ENCODE assay signal across 9 cellular contexts in genomic region chr11:35274909-35275807, GRCh38.
A peak's percentile ranks its signal among the peaks of the same experiment; 100 is the strongest.
DNase-seq lines count a peak whose midpoint lies in the region; ATAC-seq and TF ChIP-seq lines count a peak whose summit lies in the region.
"Had no signal": no experiment of that assay in that cellular context is flagged by ENCODE, and none has a peak within 500 bp of the region (broad histone marks: within the 10 kb centered on the region; RNA-seq: fewer than 3 reads in every experiment).

No MANE protein-coding gene starts in this region.

- ATAC-seq in mucosa of descending colon (peak; percentile 83), HG02870 (IDR thresholded peaks at IDR 0.05; ENCODE audit: unreplicated experiment) (no peak)

- DNase-seq in Caki2 (ENCODE audit: low read depth), result peak; percentile 28
- DNase-seq in NCI-H2081 treated with DMSO at 0.1 percent for 48 hours (lab: John Stamatoyannopoulos, UW), result peak; percentile 28
- peak; percentile 57 for DNase-seq in colonic mucosa
- DNase-seq in mucosa of descending colon, result peak; percentile 52 to 66 (median 57)
- DNase-seq in NCI-H524 (lab: John Stamatoyannopoulos, UW), result no peak
- DNase-seq in kidney glomerular epithelial cell (lab: John Stamatoyannopoulos, UW), result no peak
- no peak for DNase-seq in NOMO-1 (lab: John Stamatoyannopoulos, UW; ENCODE audit: unreplicated experiment in 2 of 2)
- DNase-seq: T-helper 1 cell had no signal

- intact Hi-C loops in colonic mucosa (cut with DNase I), result no loop called here
- intact Hi-C loops in mucosa of descending colon (cut with DNase I, micrococcal nuclease), result no loop called here

- H3K36me3 ChIP-seq in colonic mucosa (no peaks in the 10 kb centered on the region), mucosa of descending colon (ENCODE audit: low read depth) (no peaks in the 10 kb centered on the region)

- no peaks in the 10 kb centered on the region for H3K9me3 ChIP-seq in colonic mucosa
- no peaks in the 10 kb centered on the region for H3K9me3 ChIP-seq in mucosa of descending colon

- H3K4me1 ChIP-seq in colonic mucosa, result no peaks in the 10 kb centered on the region
- peaks cover 4% of the 10 kb centered on the region for H3K4me1 ChIP-seq in mucosa of descending colon (ENCODE audit: low read depth)

- in situ Hi-C loops in Caki2 (cut with HindIII; ENCODE audit: low pct_unique_long_range_greater_than_20kb, low sequenced_read_pairs), result no loop called here

- no peak overlapping the region for H3K4me3 ChIP-seq in colonic mucosa
- no peak overlapping the region for H3K4me3 ChIP-seq in mucosa of descending colon

- H3K27ac ChIP-seq in colonic mucosa, result no peak overlapping the region

- no peaks in the 10 kb centered on the region for H3K27me3 ChIP-seq in colonic mucosa

- H3K9ac ChIP-seq in colonic mucosa (ENCODE audit: low read depth in 2 of 2, low read length in 2 of 2), result no peak overlapping the region

- TF ChIP-seq CTCF in colonic mucosa (IDR thresholded peaks at IDR 0.05), result no peak
- TF ChIP-seq CTCF in mucosa of descending colon (IDR thresholded peaks at IDR 0.05), result no peak

Comparison
In these comparisons a context has a peak if more than half of its experiments do, and no peak if none do; other contexts are left out.
1. DNase-seq: peak in Caki2 (single experiment), NCI-H2081 treated with DMSO at 0.1 percent for 48 hours (single experiment), colonic mucosa (single experiment) and mucosa of descending colon (3 of 3); none in NCI-H524 (0 of 2), kidney glomerular epithelial cell (single experiment) and NOMO-1 (0 of 2).